25 cellular contexts compared by ENCODE assay signal in genomic region chr1:80250573-80251168, GRCh38.
DNase-seq lines count a peak whose midpoint lies in the region; ATAC-seq and TF ChIP-seq lines count a peak whose summit lies in the region.
"Had no signal": no experiment of that assay in that cellular context is flagged by ENCODE, and none has a peak within 500 bp of the region (broad histone marks: within the 10 kb centered on the region; RNA-seq: fewer than 3 reads in every experiment).

No MANE protein-coding gene starts in this region.

- H3K4me1 ChIP-seq in breast epithelium (no peaks in the 10 kb centered on the region), RWPE2 (ENCODE audit: insufficient read depth, poor library complexity, severe bottlenecking) (peaks cover 10% of the 10 kb centered on the region)
- H3K4me1 ChIP-seq: BLaER1 had no signal

- H3K9me3 ChIP-seq in breast epithelium (no peaks in the 10 kb centered on the region), RWPE2 (ENCODE audit: severe bottlenecking) (no peaks in the 10 kb centered on the region)

- DNase-seq in MCF 10A (ENCODE audit: unreplicated experiment) (peak; percentile 43), breast epithelium (ENCODE audit: low spot score in 2 of 2) (no peak), RWPE2 (ENCODE audit: low spot score) (no peak), COLO668 (lab: John Stamatoyannopoulos, UW; ENCODE audit: unreplicated experiment) (no peak), anterior cingulate cortex (lab: John Stamatoyannopoulos, UW) (no peak)
- DNase-seq in activated CD4-positive, alpha-beta memory T cell treated with anti-CD3 and anti-CD28 coated beads, Interleukin-2, amount 10 ng/mL, durations not matched to agents 7 days and 5 days, result no peak
- DNase-seq: 8988T; CD4-positive, CD25-positive, alpha-beta regulatory T cell; H9; NCI-H1092; NCI-H1436; NCI-H187; NCI-H2081 treated with DMSO at 0.1 percent for 48 hours; NCI-H2171 treated with DMSO at 0.1 percent for 48 hours; NCI-H524 treated with DMSO at 0.1 percent for 48 hours; NCI-H82; NK-92 treated with Interleukin-12 subunit alpha and Interleukin-12 subunit beta, amount 100 ng/mL, for 24 hours; PC-9 had no signal

- no peaks in the 10 kb centered on the region for H3K36me3 ChIP-seq in breast epithelium
- H3K36me3 ChIP-seq in RWPE2 (ENCODE audit: low read depth), result no peaks in the 10 kb centered on the region
- H3K36me3 ChIP-seq: BLaER1 had no signal

- H3K4me3 ChIP-seq in breast epithelium, result no peak overlapping the region
- no peak overlapping the region for H3K4me3 ChIP-seq in RWPE2 (ENCODE audit: severe bottlenecking)
- H3K4me3 ChIP-seq: BLaER1, GM23338, PC-9, SK-N-MC had no signal

- H3K36me3 Mint-ChIP-seq in MCF 10A (ENCODE audit: insufficient read depth, unreplicated experiment), result no peaks in the 10 kb centered on the region
- no peaks in the 10 kb centered on the region for H3K36me3 Mint-ChIP-seq in activated CD4-positive, alpha-beta memory T cell treated with anti-CD3 and anti-CD28 coated beads, Interleukin-2, amount 10 ng/mL, durations not matched to agents 7 days and 5 days (ENCODE audit: low read depth)
- H3K36me3 Mint-ChIP-seq: CD4-positive, CD25-positive, alpha-beta regulatory T cell had no signal

- H3K27me3 ChIP-seq in breast epithelium (no peaks in the 10 kb centered on the region), RWPE2 (ENCODE audit: insufficient read depth, poor library complexity, severe bottlenecking) (no peaks in the 10 kb centered on the region)
- H3K27me3 ChIP-seq: BLaER1 had no signal

- POLR2A ChIA-PET in MCF 10A (lab: Yijun Ruan, JAX), result no interaction called here
- POLR2A ChIA-PET in activated CD4-positive, alpha-beta memory T cell treated with anti-CD3 and anti-CD28 coated beads, Interleukin-2, amount 10 ng/mL, durations not matched to agents 7 days and 5 days (lab: Charles Lee), result no interaction called here

- H3K27ac ChIP-seq in breast epithelium (no peak overlapping the region), RWPE2 (ENCODE audit: poor library complexity, severe bottlenecking) (peak overlapping the region; percentile 26)
- H3K27ac ChIP-seq: BLaER1, KMS-11, PC-9, SK-N-MC had no signal

- peak overlapping the region; percentile 59 for H3K27ac Mint-ChIP-seq in MCF 10A (ENCODE audit: low read depth, unreplicated experiment)
- H3K27ac Mint-ChIP-seq in activated CD4-positive, alpha-beta memory T cell treated with anti-CD3 and anti-CD28 coated beads, Interleukin-2, amount 10 ng/mL, durations not matched to agents 7 days and 5 days, result no peak overlapping the region
- H3K27ac Mint-ChIP-seq: CD4-positive, CD25-positive, alpha-beta regulatory T cell; GM23338; H9; IgD-negative memory B cell had no signal

- ATAC-seq in RWPE2 (ENCODE audit: low read depth) (peak; percentile 96), esophagus mucosa (peak; percentile 97), HG03378 (IDR thresholded peaks at IDR 0.05; ENCODE audit: unreplicated experiment) (no peak)
- ATAC-seq: GM23338 had no signal

- TF ChIP-seq POLR2A in breast epithelium (IDR thresholded peaks at IDR 0.05), result no peak

- no peaks in the 10 kb centered on the region for H3K27me3 Mint-ChIP-seq in MCF 10A (ENCODE audit: insufficient read depth, unreplicated experiment)
- H3K27me3 Mint-ChIP-seq in activated CD4-positive, alpha-beta memory T cell treated with anti-CD3 and anti-CD28 coated beads, Interleukin-2, amount 10 ng/mL, durations not matched to agents 7 days and 5 days, result no peaks in the 10 kb centered on the region
- H3K27me3 Mint-ChIP-seq: CD4-positive, CD25-positive, alpha-beta regulatory T cell; IgD-negative memory B cell had no signal

- no peaks in the 10 kb centered on the region for H3K9me3 Mint-ChIP-seq in MCF 10A (ENCODE audit: unreplicated experiment)
- peaks cover 12% of the 10 kb centered on the region for H3K9me3 Mint-ChIP-seq in activated CD4-positive, alpha-beta memory T cell treated with anti-CD3 and anti-CD28 coated beads, Interleukin-2, amount 10 ng/mL, durations not matched to agents 7 days and 5 days

- no peak for TF ChIP-seq CTCF in MCF 10A (IDR thresholded peaks at IDR 0.05; ENCODE audit: unreplicated experiment)
- TF ChIP-seq CTCF in breast epithelium (IDR thresholded peaks at IDR 0.05), result no peak
- TF ChIP-seq CTCF in RWPE2 (IDR thresholded peaks at IDR 0.05; ENCODE audit: poor library complexity, severe bottlenecking), result no peak

- H3K4me3 Mint-ChIP-seq in MCF 10A (ENCODE audit: unreplicated experiment), result no peak overlapping the region
- no peak overlapping the region for H3K4me3 Mint-ChIP-seq in activated CD4-positive, alpha-beta memory T cell treated with anti-CD3 and anti-CD28 coated beads, Interleukin-2, amount 10 ng/mL, durations not matched to agents 7 days and 5 days
- H3K4me3 Mint-ChIP-seq: CD4-positive, CD25-positive, alpha-beta regulatory T cell; GM23338; H9; IgD-negative memory B cell had no signal

- CTCF ChIA-PET in MCF 10A (lab: Yijun Ruan, JAX), result interaction anchor here (0.9 kb wide), 1 partner anchor 12 kb away, joined by 3 read pairs; no protein-coding TSS in a partner anchor
- CTCF ChIA-PET in activated CD4-positive, alpha-beta memory T cell treated with anti-CD3 and anti-CD28 coated beads, Interleukin-2, amount 10 ng/mL, durations not matched to agents 7 days and 5 days (lab: Charles Lee), result no interaction called here

- intact Hi-C loops in MCF 10A (cut with micrococcal nuclease) (no loop called here), breast epithelium (cut with DNase I; ENCODE audit: low total_unique reads) (no loop called here)

- H3K4me1 Mint-ChIP-seq in MCF 10A (ENCODE audit: insufficient read depth, unreplicated experiment), result peaks cover 19% of the 10 kb centered on the region
- H3K4me1 Mint-ChIP-seq in activated CD4-positive, alpha-beta memory T cell treated with anti-CD3 and anti-CD28 coated beads, Interleukin-2, amount 10 ng/mL, durations not matched to agents 7 days and 5 days, result no peaks in the 10 kb centered on the region
- H3K4me1 Mint-ChIP-seq: CD4-positive, CD25-positive, alpha-beta regulatory T cell; GM23338; H9; IgD-negative memory B cell had no signal

- BruUV-seq in MCF 10A (replicated peaks; lab: Mats Ljungman, UMichigan), result no TSS peak
